ENCODE assay signal across 21 cellular contexts in the genomic region with DNA sequence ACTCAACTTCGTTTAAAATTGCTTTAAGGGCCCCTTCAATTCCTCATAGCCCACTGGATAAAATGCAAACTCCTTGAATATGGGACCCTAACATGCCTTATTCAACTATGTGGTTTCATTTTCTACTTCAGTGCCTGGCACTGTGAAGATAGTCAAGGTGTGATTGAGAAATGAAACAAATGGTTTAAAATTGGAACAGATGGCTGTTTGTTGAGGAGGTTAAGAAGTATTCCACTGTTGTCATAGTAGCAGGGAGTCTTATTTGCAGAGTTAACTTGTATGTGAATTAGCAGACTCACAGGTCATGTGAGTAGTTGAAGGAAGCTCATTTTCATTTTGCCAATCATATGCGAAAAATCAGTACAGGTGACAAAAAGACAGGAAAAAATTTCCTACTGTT.
DNase-seq lines count a peak whose midpoint lies in the region; ATAC-seq and TF ChIP-seq lines count a peak whose summit lies in the region.
"Had no signal": no experiment of that assay in that cellular context is flagged by ENCODE, and none has a peak within 500 bp of the region (broad histone marks: within the 10 kb centered on the region; RNA-seq: fewer than 3 reads in every experiment).

No MANE protein-coding gene starts in this region.

- CTCF ChIA-PET in OCI-LY7 (lab: Charles Lee; ENCODE audit: unreplicated experiment), result no interaction called here

- intact Hi-C loops in OCI-LY7 (cut with micrococcal nuclease; ENCODE audit: unreplicated experiment), result no loop called here

- H3K4me1 ChIP-seq in OCI-LY3 (ENCODE audit: low read length) (peaks cover 3% of the 10 kb centered on the region; the same call in 1 of the 2 replicates), OCI-LY7 (ENCODE audit: insufficient read depth, low read length, poor library complexity, severe bottlenecking) (no peaks in the 10 kb centered on the region)
- H3K4me1 ChIP-seq: BE2C, SJCRH30 had no signal

- POLR2A ChIA-PET in OCI-LY7 (lab: Charles Lee), result interaction anchor here (1.4 kb wide), 1 partner anchor 21 kb away, joined by 5 read pairs; no protein-coding TSS in a partner anchor

- no peak overlapping the region for H3K27ac ChIP-seq in OCI-LY3 (ENCODE audit: low read length)
- no peak overlapping the region for H3K27ac ChIP-seq in OCI-LY7 (ENCODE audit: low read depth, low read length, poor library complexity, severe bottlenecking)
- H3K27ac ChIP-seq: SJCRH30 had no signal

- H4K20me1 ChIP-seq in OCI-LY3 (ENCODE audit: insufficient read depth, low read length) (no peaks in the 10 kb centered on the region), OCI-LY7 (ENCODE audit: insufficient read depth, low read length) (no peaks in the 10 kb centered on the region)

- DNase-seq in NCI-H748 (lab: John Stamatoyannopoulos, UW; ENCODE audit: unreplicated experiment) (peak; percentile 31), NCI-H748 treated with DMSO at 0.1 percent for 48 hours (lab: John Stamatoyannopoulos, UW) (no peak), putamen (ENCODE audit: low spot score) (peak; percentile 6), OCI-LY7 (ENCODE audit: low spot score) (no peak)
- DNase-seq in central memory CD4-positive, alpha-beta T cell, result no peak
- DNase-seq: BE2C; CD4-positive, CD25-positive, alpha-beta regulatory T cell; COR-L47; DMS 273 treated with DMSO at 0.1 percent for 48 hours; GF-D8; H7; KG1; MV-4-11; NCI-H1694 treated with DMSO at 0.1 percent for 48 hours; NCI-H345; SJCRH30 had no signal

- TF ChIP-seq CTCF in OCI-LY3 (IDR thresholded peaks at IDR 0.05; ENCODE audit: low read depth, low read length) (no peak), OCI-LY7 (conservative IDR thresholded peaks at IDR 0.05; ENCODE audit: low read length) (no peak)

- H3K36me3 ChIP-seq in OCI-LY3 (replicated peaks; ENCODE audit: low read depth, low read length) (no peaks in the 10 kb centered on the region), OCI-LY7 (ENCODE audit: insufficient read depth, low read length) (no peaks in the 10 kb centered on the region)
- H3K36me3 ChIP-seq: BE2C, SJCRH30 had no signal

- H3K4me3 ChIP-seq in OCI-LY3 (ENCODE audit: low read length), result no peak overlapping the region
- H3K4me3 ChIP-seq in OCI-LY7 (ENCODE audit: low read depth, low read length, poor library complexity, severe bottlenecking), result no peak overlapping the region
- H3K4me3 ChIP-seq: SJCRH30 had no signal

- H3K9me3 ChIP-seq in OCI-LY3 (ENCODE audit: insufficient read depth, low read length) (no peaks in the 10 kb centered on the region), OCI-LY7 (ENCODE audit: low read length) (no peaks in the 10 kb centered on the region)
- H3K9me3 ChIP-seq: BE2C, SJCRH30 had no signal

- H3K4me2 ChIP-seq in OCI-LY3 (ENCODE audit: low read length) (no peak overlapping the region), OCI-LY7 (ENCODE audit: low read length) (no peak overlapping the region)

- peak; percentile 48 for ATAC-seq in HG03439 (IDR thresholded peaks at IDR 0.05; ENCODE audit: unreplicated experiment)
- no peak for ATAC-seq in HG02571 (IDR thresholded peaks at IDR 0.05; ENCODE audit: unreplicated experiment)
- ATAC-seq: HepG2, Panc1 had no signal

- H3K27me3 ChIP-seq in OCI-LY3 (ENCODE audit: low read depth, low read length), result no peaks in the 10 kb centered on the region
- H3K27me3 ChIP-seq: BE2C, SJCRH30 had no signal

- no peaks in the 10 kb centered on the region for H3K9me2 ChIP-seq in OCI-LY7 (ENCODE audit: insufficient read depth, low read length)

- no peak overlapping the region for H3K9ac ChIP-seq in OCI-LY3 (ENCODE audit: low read length)

- BruUV-seq in OCI-LY7 (replicated peaks; lab: Mats Ljungman, UMichigan), result no TSS peak

- H3K79me2 ChIP-seq in OCI-LY3 (ENCODE audit: low read length) (no peaks in the 10 kb centered on the region), OCI-LY7 (ENCODE audit: insufficient read depth, low read depth, low read length) (no peaks in the 10 kb centered on the region)

- H2AFZ ChIP-seq in OCI-LY3 (ENCODE audit: low read depth, low read length), result 0 out of 2 replicates have a peak overlapping the region, but pooled peaks have one; percentile 22
- H2AFZ ChIP-seq in OCI-LY7 (ENCODE audit: low read length), result no peak overlapping the region

Comparison
In these comparisons a context has a peak if more than half of its experiments do, and no peak if none do; other contexts are left out.
1. DNase-seq: peak in NCI-H748 (single experiment) and putamen (single experiment); none in NCI-H748 treated with DMSO at 0.1 percent for 48 hours (single experiment), central memory CD4-positive, alpha-beta T cell (single experiment) and OCI-LY7 (single experiment).